In genomic region chr4:59518005-59518823, GRCh38 we compare ENCODE assay signal across 18 cellular contexts.
DNase-seq lines count a peak whose midpoint lies in the region; ATAC-seq and TF ChIP-seq lines count a peak whose summit lies in the region.
"Had no signal": no experiment of that assay in that cellular context is flagged by ENCODE, and none has a peak within 500 bp of the region (broad histone marks: within the 10 kb centered on the region; RNA-seq: fewer than 3 reads in every experiment).

No MANE protein-coding gene starts in this region.

- no peaks in the 10 kb centered on the region for H3K36me3 ChIP-seq in iPS-15b (ENCODE audit: control insufficient read depth, insufficient read depth, low read length)
- H3K36me3 ChIP-seq in neural progenitor cell = no peaks in the 10 kb centered on the region
- H3K36me3 ChIP-seq in upper lobe of right lung = no peaks in the 10 kb centered on the region
- H3K36me3 ChIP-seq: gastroesophageal sphincter, left lung, stomach, tibial nerve had no signal

- DNase-seq in activated gamma-delta T cell (lab: John Stamatoyannopoulos, UW) = peak; percentile 9
- no peak for DNase-seq in activated gamma-delta T cell treated with Interleukin-2 at 50 U/mL for 16 hours
- peak; percentile 6 for DNase-seq in neural progenitor cell (ENCODE audit: low spot score)
- no peak for DNase-seq in upper lobe of right lung
- DNase-seq in HuH-7.5 (ENCODE audit: low spot score) = no peak
- DNase-seq in NCI-H1105 treated with DMSO at 0.1 percent for 48 hours (lab: John Stamatoyannopoulos, UW) = no peak
- no peak for DNase-seq in activated naive CD4-positive, alpha-beta T cell treated with anti-CD3 and anti-CD28 coated beads, Interleukin-2, amount 50 U/mL, for 16 hours
- DNase-seq: activated CD4-positive, alpha-beta T cell treated with anti-CD3 and anti-CD28 coated beads, Interleukin-2, amount 10 ng/mL, durations not matched to agents 24 days and 14 days; NCI-H2171; NCI-H524 treated with DMSO at 0.1 percent for 48 hours; stomach had no signal

- no peak overlapping the region for H3K27ac ChIP-seq in neural progenitor cell
- H3K27ac ChIP-seq in upper lobe of right lung = no peak overlapping the region
- H3K27ac ChIP-seq: gastroesophageal sphincter, left lung, stomach, tibial nerve had no signal

- H4K20me1 ChIP-seq in neural progenitor cell (ENCODE audit: low read depth) = no peaks in the 10 kb centered on the region

- H3K4me1 ChIP-seq in iPS-15b (ENCODE audit: control insufficient read depth, insufficient read depth, low read length) = no peaks in the 10 kb centered on the region
- peaks cover 4% of the 10 kb centered on the region for H3K4me1 ChIP-seq in neural progenitor cell
- no peaks in the 10 kb centered on the region for H3K4me1 ChIP-seq in upper lobe of right lung
- H3K4me1 ChIP-seq: gastroesophageal sphincter, left lung, stomach, tibial nerve had no signal

- no peak overlapping the region for H3K4me3 Mint-ChIP-seq in neural progenitor cell
- H3K4me3 Mint-ChIP-seq: activated CD4-positive, alpha-beta T cell treated with anti-CD3 and anti-CD28 coated beads, Interleukin-2, amount 10 ng/mL, durations not matched to agents 24 days and 14 days; IgD-negative memory B cell; mesothelial cell of epicardium; neural crest cell had no signal

- TF ChIP-seq CTCF in neural progenitor cell (IDR thresholded peaks at IDR 0.05) (no peak), upper lobe of right lung (IDR thresholded peaks at IDR 0.05) (no peak)

- ATAC-seq in upper lobe of right lung = peak; percentile 49
- ATAC-seq: gastroesophageal sphincter, left lung had no signal

- H3K4me3 ChIP-seq in iPS-15b (ENCODE audit: low read depth, low read length) (peak overlapping the region; percentile 43), neural progenitor cell (peak overlapping the region; percentile 36), upper lobe of right lung (no peak overlapping the region)
- H3K4me3 ChIP-seq: gastroesophageal sphincter, left lung, stomach, tibial nerve had no signal

- H3K36me3 Mint-ChIP-seq in neural progenitor cell = no peaks in the 10 kb centered on the region
- H3K36me3 Mint-ChIP-seq: IgD-negative memory B cell, mesothelial cell of epicardium had no signal

- H2AFZ ChIP-seq in neural progenitor cell (replicated peaks) = peak overlapping the region; percentile 56

- no peaks in the 10 kb centered on the region for H3F3A ChIP-seq in neural progenitor cell (ENCODE audit: low read depth)

- H3K9ac ChIP-seq in iPS-15b (ENCODE audit: low read depth, low read length) = no peak overlapping the region
- H3K9ac ChIP-seq in neural progenitor cell = no peak overlapping the region

- no peaks in the 10 kb centered on the region for H3K79me2 ChIP-seq in neural progenitor cell (ENCODE audit: low read depth)

- peaks cover 2% of the 10 kb centered on the region for H3K27me3 Mint-ChIP-seq in neural progenitor cell (ENCODE audit: insufficient read depth, low read depth)
- H3K27me3 Mint-ChIP-seq: activated CD4-positive, alpha-beta T cell treated with anti-CD3 and anti-CD28 coated beads, Interleukin-2, amount 10 ng/mL, durations not matched to agents 24 days and 14 days; IgD-negative memory B cell had no signal

- peak overlapping the region; percentile 27 for H3K4me2 ChIP-seq in neural progenitor cell

- no peaks in the 10 kb centered on the region for H3K9me3 ChIP-seq in iPS-15b (ENCODE audit: control insufficient read depth, insufficient read depth, low read length)
- no peaks in the 10 kb centered on the region for H3K9me3 ChIP-seq in neural progenitor cell (ENCODE audit: low read depth)
- no peaks in the 10 kb centered on the region for H3K9me3 ChIP-seq in upper lobe of right lung
- H3K9me3 ChIP-seq: gastroesophageal sphincter, stomach, tibial nerve had no signal

- no peaks in the 10 kb centered on the region for H3K27me3 ChIP-seq in iPS-15b (ENCODE audit: control insufficient read depth, insufficient read depth, low read length)
- no peaks in the 10 kb centered on the region for H3K27me3 ChIP-seq in neural progenitor cell
- no peaks in the 10 kb centered on the region for H3K27me3 ChIP-seq in upper lobe of right lung
- H3K27me3 ChIP-seq: gastroesophageal sphincter, left lung, stomach, tibial nerve had no signal

- intact Hi-C loops in upper lobe of right lung (cut with DNase I) = no loop called here

- no peak overlapping the region for H3K27ac Mint-ChIP-seq in neural progenitor cell
- H3K27ac Mint-ChIP-seq: activated CD4-positive, alpha-beta T cell treated with anti-CD3 and anti-CD28 coated beads, Interleukin-2, amount 10 ng/mL, durations not matched to agents 24 days and 14 days; IgD-negative memory B cell; mesothelial cell of epicardium had no signal

- H3K9me3 Mint-ChIP-seq in neural progenitor cell = no peaks in the 10 kb centered on the region
- H3K9me3 Mint-ChIP-seq: activated CD4-positive, alpha-beta T cell treated with anti-CD3 and anti-CD28 coated beads, Interleukin-2, amount 10 ng/mL, durations not matched to agents 24 days and 14 days; mesothelial cell of epicardium; neural crest cell had no signal

- H3K4me1 Mint-ChIP-seq in neural progenitor cell = peaks cover 17% of the 10 kb centered on the region
- H3K4me1 Mint-ChIP-seq: activated CD4-positive, alpha-beta T cell treated with anti-CD3 and anti-CD28 coated beads, Interleukin-2, amount 10 ng/mL, durations not matched to agents 24 days and 14 days; IgD-negative memory B cell; neural crest cell had no signal

Comparison
In these comparisons a context has a peak if more than half of its experiments do, and no peak if none do; other contexts are left out.
1. DNase-seq: peak in activated gamma-delta T cell (single experiment) and neural progenitor cell (single experiment); none in activated gamma-delta T cell treated with Interleukin-2 at 50 U/mL for 16 hours (single experiment), upper lobe of right lung (single experiment), HuH-7.5 (single experiment), NCI-H1105 treated with DMSO at 0.1 percent for 48 hours (single experiment) and activated naive CD4-positive, alpha-beta T cell treated with anti-CD3 and anti-CD28 coated beads, Interleukin-2, amount 50 U/mL, for 16 hours (single experiment).